9 cellular contexts compared by ENCODE assay signal in genomic region chr9:135887021-135887507, GRCh38. TPM values are rescaled to one million over a fixed set of nuclear protein-coding genes. Genes with fewer than 3 reads are reported as not detected.
DNase-seq lines count a peak whose midpoint lies in the region; ATAC-seq and TF ChIP-seq lines count a peak whose summit lies in the region.
"Had no signal": no experiment of that assay in that cellular context is flagged by ENCODE, and none has a peak within 500 bp of the region (broad histone marks: within the 10 kb centered on the region; RNA-seq: fewer than 3 reads in every experiment).

No MANE protein-coding gene starts in this region.

- H2BK5ac ChIP-seq in mesenchymal stem cell (ENCODE audit: low read depth, low read length, poor library complexity, severe bottlenecking), result no peak overlapping the region

- peak overlapping the region; percentile 59 for H3K27ac ChIP-seq in mesenchymal stem cell (ENCODE audit: low read length, poor library complexity, severe bottlenecking)

- no peak overlapping the region for H3K9ac ChIP-seq in mesenchymal stem cell (ENCODE audit: low read length)

- peak; percentile 17 for ATAC-seq in HG02981 (IDR thresholded peaks at IDR 0.05; ENCODE audit: unreplicated experiment)

- H3K4me3 ChIP-seq in BE2C (ENCODE audit: low read depth, low read length) (no peak overlapping the region), mesenchymal stem cell (ENCODE audit: insufficient read depth in 1 of 2, low read depth in 1 of 2, low read length in 2 of 2) (no peak overlapping the region)
- H3K4me3 ChIP-seq: K562 had no signal

- no peak overlapping the region for H2AFZ ChIP-seq in mesenchymal stem cell (ENCODE audit: low read depth, low read length)

- H3K4me3 Mint-ChIP-seq in activated T-helper 1 cell treated with anti-CD3 and anti-CD28 coated beads, Interleukin-12 subunit alpha, Interleukin-12 subunit beta, Interleukin-2, Interleukin-4 antibody, amounts not matched to agents 30 ng/mL and 10 ng/mL and 1 ng/mL, durations not matched to agents 14 hours and 24 hours and 36 hours, result peak overlapping the region; percentile 50

- no peak overlapping the region for H2BK120ac ChIP-seq in mesenchymal stem cell (ENCODE audit: low read depth, low read length)

- no peaks in the 10 kb centered on the region for H3K9me3 ChIP-seq in BE2C
- no peaks in the 10 kb centered on the region for H3K9me3 ChIP-seq in mesenchymal stem cell (ENCODE audit: control insufficient read depth, low read length)

- H3K4me2 ChIP-seq in mesenchymal stem cell (ENCODE audit: low read length, poor library complexity, severe bottlenecking), result peak overlapping the region; percentile 49

- H2BK12ac ChIP-seq in mesenchymal stem cell (ENCODE audit: low read length in 2 of 2), result no peak overlapping the region

- no peaks in the 10 kb centered on the region for H3K36me3 Mint-ChIP-seq in activated T-helper 1 cell treated with anti-CD3 and anti-CD28 coated beads, Interleukin-12 subunit alpha, Interleukin-12 subunit beta, Interleukin-2, Interleukin-4 antibody, amounts not matched to agents 30 ng/mL and 10 ng/mL and 1 ng/mL, durations not matched to agents 14 hours and 24 hours and 36 hours (ENCODE audit: low read depth)

- peaks cover 21% of the 10 kb centered on the region for H3K79me1 ChIP-seq in mesenchymal stem cell (replicated peaks; ENCODE audit: low read length, poor library complexity, severe bottlenecking)

- peak overlapping the region in 1 of 2 experiments; percentile 26 for H3K14ac ChIP-seq in mesenchymal stem cell (ENCODE audit: low read length in 2 of 2)

- peaks cover 48% of the 10 kb centered on the region for H3K4me1 Mint-ChIP-seq in activated T-helper 1 cell treated with anti-CD3 and anti-CD28 coated beads, Interleukin-12 subunit alpha, Interleukin-12 subunit beta, Interleukin-2, Interleukin-4 antibody, amounts not matched to agents 30 ng/mL and 10 ng/mL and 1 ng/mL, durations not matched to agents 14 hours and 24 hours and 36 hours (ENCODE audit: low read depth)

- peak overlapping the region in 1 of 2 experiments; percentile 14 for H3K23ac ChIP-seq in mesenchymal stem cell (ENCODE audit: low read length in 2 of 2)

- H2AK5ac ChIP-seq in mesenchymal stem cell (ENCODE audit: low read length, severe bottlenecking), result no peak overlapping the region

- H3K4me1 ChIP-seq in BE2C, result peaks cover 52% of the 10 kb centered on the region
- H3K4me1 ChIP-seq in mesenchymal stem cell (ENCODE audit: control insufficient read depth, insufficient read depth, low read depth, low read length), result peaks cover 63% of the 10 kb centered on the region

- TF ChIP-seq CTCF in BE2C (IDR thresholded peaks at IDR 0.05; ENCODE audit: low read depth, low read length), result no peak

- H3K27ac Mint-ChIP-seq in activated T-helper 1 cell treated with anti-CD3 and anti-CD28 coated beads, Interleukin-12 subunit alpha, Interleukin-12 subunit beta, Interleukin-2, Interleukin-4 antibody, amounts not matched to agents 30 ng/mL and 10 ng/mL and 1 ng/mL, durations not matched to agents 14 hours and 24 hours and 36 hours, result peak overlapping the region; percentile 65

- H3K18ac ChIP-seq in mesenchymal stem cell (ENCODE audit: low read depth in 1 of 2, low read length in 2 of 2), result no peak overlapping the region

- no peak overlapping the region for H4K8ac ChIP-seq in mesenchymal stem cell (ENCODE audit: low read length)

- intact Hi-C loops in activated T-helper 1 cell treated with anti-CD3 and anti-CD28 coated beads, Interleukin-12 subunit alpha, Interleukin-12 subunit beta, Interleukin-2, Interleukin-4 antibody, amounts not matched to agents 30 ng/mL and 10 ng/mL and 1 ng/mL, durations not matched to agents 14 hours and 24 hours and 36 hours (cut with micrococcal nuclease), result loop anchor here (1.0 kb wide), 1 partner anchor 18 kb away; no protein-coding TSS in a partner anchor

- no peak overlapping the region for H4K91ac ChIP-seq in mesenchymal stem cell (ENCODE audit: low read length)

- DNase-seq in BE2C, result peak; percentile 53
- DNase-seq in activated T-helper 1 cell treated with anti-CD3 and anti-CD28 coated beads, Interleukin-12 subunit alpha, Interleukin-12 subunit beta, Interleukin-2, Interleukin-4 antibody, amounts not matched to agents 30 ng/mL and 10 ng/mL and 1 ng/mL, durations not matched to agents 14 hours and 24 hours and 36 hours (ENCODE audit: low spot score), result no peak
- DNase-seq in mesenchymal stem cell, result peak; percentile 51
- no peak for DNase-seq in NCI-H2081 (lab: John Stamatoyannopoulos, UW)
- DNase-seq in HPDE6-E6E7 (ENCODE audit: extremely low spot score), result no peak
- no peak for DNase-seq in germinal center (ENCODE audit: low spot score)
- DNase-seq in NCI-H146 (lab: John Stamatoyannopoulos, UW), result no peak

- no peak overlapping the region for H2BK15ac ChIP-seq in mesenchymal stem cell (ENCODE audit: low read depth, poor library complexity, severe bottlenecking)

- H3K36me3 ChIP-seq in BE2C (no peaks in the 10 kb centered on the region), mesenchymal stem cell (ENCODE audit: control insufficient read depth in 1 of 2, insufficient read depth in 2 of 2, low read depth in 1 of 2, low read length in 2 of 2) (peaks cover 0 to 13% of the 10 kb centered on the region in 2 experiments)

- no peaks in the 10 kb centered on the region for H3K9me3 Mint-ChIP-seq in activated T-helper 1 cell treated with anti-CD3 and anti-CD28 coated beads, Interleukin-12 subunit alpha, Interleukin-12 subunit beta, Interleukin-2, Interleukin-4 antibody, amounts not matched to agents 30 ng/mL and 10 ng/mL and 1 ng/mL, durations not matched to agents 14 hours and 24 hours and 36 hours

- no peak overlapping the region for H3K4ac ChIP-seq in mesenchymal stem cell (ENCODE audit: low read depth in 1 of 2, low read length in 2 of 2)

- H3K27me3 ChIP-seq in BE2C (no peaks in the 10 kb centered on the region), mesenchymal stem cell (ENCODE audit: control insufficient read depth in 1 of 2, insufficient read depth in 1 of 2, low read length in 2 of 2) (no peaks in the 10 kb centered on the region)

- peaks cover 2% of the 10 kb centered on the region for H3K27me3 Mint-ChIP-seq in activated T-helper 1 cell treated with anti-CD3 and anti-CD28 coated beads, Interleukin-12 subunit alpha, Interleukin-12 subunit beta, Interleukin-2, Interleukin-4 antibody, amounts not matched to agents 30 ng/mL and 10 ng/mL and 1 ng/mL, durations not matched to agents 14 hours and 24 hours and 36 hours (ENCODE audit: insufficient read depth)

- WGBS in mesenchymal stem cell, result 80% methylated on average over 17 of the region's 18 CpGs

RNA-seq across cellular contexts. Expression of gene CAMSAP1, which starts 20.3 kb away (rescaled TPM):
- 42.9 TPM for polyA plus RNA-seq in BE2C (2012; ENCODE audit: insufficient read depth, insufficient read length, low read depth)
- total RNA-seq in activated T-helper 1 cell treated with anti-CD3 and anti-CD28 coated beads, Interleukin-12 subunit alpha, Interleukin-12 subunit beta, Interleukin-2, Interleukin-4 antibody, amounts not matched to agents 30 ng/mL and 10 ng/mL and 1 ng/mL, durations not matched to agents 14 hours and 24 hours and 36 hours, result 43.3 and 43.8 TPM in 2 replicates
- 14.3 TPM for polyA plus RNA-seq in mesenchymal stem cell (2013, experiment 1 of 2)
- 16.0 TPM for polyA plus RNA-seq in mesenchymal stem cell (2013, experiment 2 of 2)

Comparison
In these comparisons a context has a peak if more than half of its experiments do, and no peak if none do; other contexts are left out.
1. DNase-seq: peak in BE2C (single experiment) and mesenchymal stem cell (single experiment); none in activated T-helper 1 cell treated with anti-CD3 and anti-CD28 coated beads, Interleukin-12 subunit alpha, Interleukin-12 subunit beta, Interleukin-2, Interleukin-4 antibody, amounts not matched to agents 30 ng/mL and 10 ng/mL and 1 ng/mL, durations not matched to agents 14 hours and 24 hours and 36 hours (single experiment), NCI-H2081 (0 of 2), HPDE6-E6E7 (single experiment), germinal center (single experiment) and NCI-H146 (single experiment).